ENCODE assay signal across 1 cellular context in genomic region chr10:48541144-48541795, GRCh38.
TF ChIP-seq lines count a peak whose summit lies in the region.

No MANE protein-coding gene starts in this region.

TF ChIP-seq in SK-N-SH, 30 proteins besides CTCF, POLR2A, EP300 and RAD21 (continued from another document):
- TF ChIP-seq USF2 (IDR thresholded peaks at IDR 0.05; ENCODE audit: borderline replicate concordance, low read depth, low read length) = no peak
- TF ChIP-seq EZH2phosphoT487 (IDR thresholded peaks at IDR 0.05; ENCODE audit: borderline replicate concordance, low read depth) = no peak
- TF ChIP-seq YY1 (IDR thresholded peaks at IDR 0.05; ENCODE audit: low read depth) = no peak
- TF ChIP-seq RXRA (IDR thresholded peaks at IDR 0.05; ENCODE audit: borderline replicate concordance, low read depth) = peak; percentile 75; the same call in 1 of the 2 replicates
- TF ChIP-seq TCF12 (IDR thresholded peaks at IDR 0.05) = peak; percentile 63
- no peak for TF ChIP-seq TAF1 (IDR thresholded peaks at IDR 0.05; ENCODE audit: borderline replicate concordance, low read depth, low read length)
- no peak for TF ChIP-seq NRF1 (IDR thresholded peaks at IDR 0.05; ENCODE audit: low read depth, low read length)
- TF ChIP-seq JUND (IDR thresholded peaks at IDR 0.05) = peak; percentile 56; the same call in 1 of the 2 replicates
- TF ChIP-seq TEAD4 (IDR thresholded peaks at IDR 0.05; ENCODE audit: borderline replicate concordance, insufficient read depth) = peak; percentile 75
- no peak for TF ChIP-seq FOXM1 (IDR thresholded peaks at IDR 0.05; ENCODE audit: low read depth)
- TF ChIP-seq MXI1 (IDR thresholded peaks at IDR 0.05; ENCODE audit: low read depth, low read length) = no peak
- TF ChIP-seq MEF2A (IDR thresholded peaks at IDR 0.05; ENCODE audit: borderline replicate concordance, low read depth) = no peak
- TF ChIP-seq REST (IDR thresholded peaks at IDR 0.05; ENCODE audit: low read depth, low read length) = no peak
- TF ChIP-seq SIN3A (IDR thresholded peaks at IDR 0.05; ENCODE audit: borderline replicate concordance, low read depth, low read length) = no peak
- TF ChIP-seq FOXJ3 (CRISPR knock-in tag; IDR thresholded peaks at IDR 0.05) = no peak
- no peak for TF ChIP-seq USF1 (IDR thresholded peaks at IDR 0.05; ENCODE audit: borderline replicate concordance, low read depth)
- no peak for TF ChIP-seq GATA2 (CRISPR knock-in tag; IDR thresholded peaks at IDR 0.05)
- TF ChIP-seq ZBTB33 (IDR thresholded peaks at IDR 0.05; ENCODE audit: borderline replicate concordance, low read depth) = peak; percentile 39; the same call in 1 of the 2 replicates
- TF ChIP-seq PBX3 (IDR thresholded peaks at IDR 0.05) = peak; percentile 65
- TF ChIP-seq FOSL2 (IDR thresholded peaks at IDR 0.05; ENCODE audit: borderline replicate concordance, low read depth) = 0 out of 2 replicates have a peak, but pooled peaks have one; percentile 28
- TF ChIP-seq MAX (IDR thresholded peaks at IDR 0.05; ENCODE audit: low read depth) = no peak
- TF ChIP-seq SMC3 (IDR thresholded peaks at IDR 0.05; ENCODE audit: low read depth, low read length) = no peak
- no peak for TF ChIP-seq RCOR1 (IDR thresholded peaks at IDR 0.05; ENCODE audit: low read length)
- no peak for TF ChIP-seq GABPA (IDR thresholded peaks at IDR 0.05; ENCODE audit: low read depth)
- no peak for TF ChIP-seq POLR2AphosphoS5 (IDR thresholded peaks at IDR 0.05; ENCODE audit: low read depth, low read length)
